Comparison of ENCODE assay signal across 8 cellular contexts in the genomic region with DNA sequence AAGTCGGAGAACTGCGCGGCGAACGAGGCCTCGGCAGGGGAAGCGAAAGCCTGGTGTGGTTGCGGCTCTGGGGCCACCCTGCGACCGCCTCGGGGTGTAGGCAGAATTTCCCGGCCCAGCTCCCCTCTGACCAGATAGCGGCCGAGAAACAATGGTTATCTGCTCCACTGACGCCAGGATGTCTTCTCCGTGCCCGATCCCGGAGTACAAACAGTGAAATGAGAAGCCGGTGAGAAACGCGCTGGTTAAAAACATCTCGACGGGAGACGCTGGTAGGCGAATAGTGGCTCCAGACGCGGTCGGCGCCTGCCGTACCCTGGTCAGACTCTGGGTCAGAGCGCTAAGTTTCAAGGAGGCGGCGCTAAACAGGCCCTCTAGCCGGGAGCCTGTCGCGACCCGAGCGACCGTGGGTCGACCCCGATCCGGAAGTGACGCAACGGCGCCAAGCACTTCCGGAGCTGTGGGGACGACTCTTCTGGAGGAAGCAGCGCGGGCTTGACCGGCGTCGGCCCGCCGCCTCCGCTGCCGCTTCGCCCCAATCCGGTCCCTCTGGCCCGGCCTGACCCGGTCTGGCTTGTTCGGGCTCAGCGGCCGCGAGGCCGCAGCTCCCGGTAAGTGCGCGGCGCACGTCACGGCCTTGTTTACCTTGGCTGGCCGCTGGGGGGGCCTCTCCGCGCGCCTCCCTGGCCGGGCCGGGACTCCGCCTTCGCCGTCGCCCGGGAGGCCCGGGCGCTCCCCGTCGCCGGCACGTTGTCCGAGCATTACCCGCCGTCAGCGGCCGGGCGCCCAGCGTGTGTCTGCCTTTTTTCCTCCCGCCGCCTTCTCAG. TPM values are rescaled to one million over a fixed set of nuclear protein-coding genes. Genes with fewer than 3 reads are reported as not detected.
DNase-seq lines count a peak whose midpoint lies in the region; ATAC-seq and TF ChIP-seq lines count a peak whose summit lies in the region.

A gene (plus strand): TSS at position 455 of the 827 bp plus-strand sequence. CDS start 8,717 bp downstream, outside the sequence.

- no peaks in the 10 kb centered on the region for H3K27me3 Mint-ChIP-seq in neural crest cell (ENCODE audit: low read depth)

- H3K9me3 ChIP-seq in KOPT-K1 (ENCODE audit: insufficient read depth, low read length, poor library complexity, severe bottlenecking), result no peaks in the 10 kb centered on the region

- H3K36me3 Mint-ChIP-seq in neural crest cell (ENCODE audit: low read depth), result no peaks in the 10 kb centered on the region

- H3K27ac ChIP-seq in KOPT-K1 (ENCODE audit: low read depth, low read length, poor library complexity, severe bottlenecking), result peak within 1 kb of the TSS; percentile 86

- ATAC-seq in GM21786 (IDR thresholded peaks at IDR 0.05; ENCODE audit: unreplicated experiment), result peak; percentile 71

- TF ChIP-seq CTCF in fibroblast of villous mesenchyme (IDR thresholded peaks at IDR 0.05; ENCODE audit: insufficient read depth, low read depth, low read length) (no peak), neural crest cell (conservative IDR thresholded peaks at IDR 0.05) (peak; percentile 30)

- H3K4me3 Mint-ChIP-seq in neural crest cell, result peak within 1 kb of the TSS; percentile 96

- H3K36me3 ChIP-seq in KOPT-K1 (ENCODE audit: insufficient read depth, low read length), result peaks cover 23% of the 10 kb centered on the region

- DNase-seq in EL, result peak; percentile 95
- peak; percentile 46 for DNase-seq in SHP77 treated with DMSO at 0.1 percent for 48 hours (lab: John Stamatoyannopoulos, UW)
- DNase-seq in activated gamma-delta T cell (lab: John Stamatoyannopoulos, UW), result peak; percentile 84
- peak; percentile 95 for DNase-seq in fibroblast of villous mesenchyme (ENCODE audit: low read depth)
- peak; percentile 84 for DNase-seq in neural crest cell (ENCODE audit: low read depth, low spot score)
- peak; percentile 89 for DNase-seq in stromal cell of bone marrow (ENCODE audit: low read depth)

- H3K9me3 Mint-ChIP-seq in neural crest cell, result no peaks in the 10 kb centered on the region

- H3K4me3 ChIP-seq in fibroblast of villous mesenchyme (ENCODE audit: low read depth, low read length), result peak within 1 kb of the TSS; percentile 85

- peaks cover 20% of the 10 kb centered on the region for H3K4me1 Mint-ChIP-seq in neural crest cell

- peak within 1 kb of the TSS; percentile 98 for H3K27ac Mint-ChIP-seq in neural crest cell (ENCODE audit: unreplicated experiment)

RNA-seq across cellular contexts. Expression of the gene that starts here (rescaled TPM):
- total RNA-seq in fibroblast of villous mesenchyme, result 69.6 and 87.2 TPM in 2 replicates
- total RNA-seq in neural crest cell, result 91.7 and 101 TPM in 2 replicates

Comparison
In these comparisons a context has a peak if more than half of its experiments do, and no peak if none do; other contexts are left out.
1. Peak in every context shown above with its lines: DNase-seq, ATAC-seq, H3K4me3 ChIP-seq and H3K27ac ChIP-seq.